In genomic region chr16:4350787-4351659, GRCh38 we compare ENCODE assay signal across 8 cellular contexts. TPM values are rescaled to one million over a fixed set of nuclear protein-coding genes. Genes with fewer than 3 reads are reported as not detected.
A peak's percentile ranks its signal among the peaks of the same experiment; 100 is the strongest.
DNase-seq lines count a peak whose midpoint lies in the region; ATAC-seq lines count a peak whose summit lies in the region.

Gene PAM16, minus strand, starts transcription at chr16:4351321. Its CDS starts 87 bp downstream, at chr16:4351234.

- peaks cover 22 to 55% (median 46%) of the 10 kb centered on the region in 11 experiments; a peak in 21 of 22 replicates for H4K20me1 ChIP-seq in BLaER1 treated with 17β-estradiol and CSF1 and Interleukin-3, amounts not matched to agents 10 nM and 100 nM

- intact Hi-C loops in activated CD4-positive, alpha-beta T cell treated with anti-CD3 and anti-CD28 coated beads, Interleukin-2, amount 10 ng/mL, durations not matched to agents 24 days and 14 days (cut with micrococcal nuclease): loop anchor here (1.0 to 10.0 kb wide), 5 partner anchors 44 to 124 kb away; partner anchors contain the start of genes CORO7, HMOX2 and NMRAL1

- peaks cover 7% of the 10 kb centered on the region for H3K36me3 Mint-ChIP-seq in activated CD4-positive, alpha-beta T cell treated with anti-CD3 and anti-CD28 coated beads, Interleukin-2, amount 10 ng/mL, durations not matched to agents 24 days and 14 days (ENCODE audit: low read depth)

- H3K27me3 ChIP-seq in BLaER1 treated with 17β-estradiol and CSF1 and Interleukin-3, amounts not matched to agents 10 nM and 100 nM: no peaks in the 10 kb centered on the region

- peak within 1 kb of the TSS; percentile 94 for H3K27ac Mint-ChIP-seq in activated CD4-positive, alpha-beta T cell treated with anti-CD3 and anti-CD28 coated beads, Interleukin-2, amount 10 ng/mL, durations not matched to agents 24 days and 14 days

- H3K4me1 ChIP-seq in BLaER1 treated with 17β-estradiol and CSF1 and Interleukin-3, amounts not matched to agents 10 nM and 100 nM: peaks cover 19 to 73% (median 49%) of the 10 kb centered on the region in 10 experiments

- no peaks in the 10 kb centered on the region for H3K27me3 Mint-ChIP-seq in activated CD4-positive, alpha-beta T cell treated with anti-CD3 and anti-CD28 coated beads, Interleukin-2, amount 10 ng/mL, durations not matched to agents 24 days and 14 days

- H3K4me3 ChIP-seq in BLaER1 treated with 17β-estradiol and CSF1 and Interleukin-3, amounts not matched to agents 10 nM and 100 nM: peak within 1 kb of the TSS; percentile 79 to 99 (median 93)

- H3K36me3 ChIP-seq in BLaER1 treated with 17β-estradiol and CSF1 and Interleukin-3, amounts not matched to agents 10 nM and 100 nM: peaks cover 24 to 65% (median 46%) of the 10 kb centered on the region in 11 experiments; a peak in 21 of 22 replicates

- peak within 1 kb of the TSS; percentile 77 to 98 (median 92) for H3K4me2 ChIP-seq in BLaER1 treated with 17β-estradiol and CSF1 and Interleukin-3, amounts not matched to agents 10 nM and 100 nM

- peak; percentile 90 for ATAC-seq in GM19351 (IDR thresholded peaks at IDR 0.05; ENCODE audit: unreplicated experiment)
- peak; percentile 84 for ATAC-seq in HG03520 (IDR thresholded peaks at IDR 0.05; ENCODE audit: unreplicated experiment)
- peak; percentile 81 for ATAC-seq in left lobe of liver

- H3K9me3 Mint-ChIP-seq in activated CD4-positive, alpha-beta T cell treated with anti-CD3 and anti-CD28 coated beads, Interleukin-2, amount 10 ng/mL, durations not matched to agents 24 days and 14 days: no peaks in the 10 kb centered on the region

- H3K9ac ChIP-seq in BLaER1 treated with 17β-estradiol and CSF1 and Interleukin-3, amounts not matched to agents 10 nM and 100 nM: peak within 1 kb of the TSS; percentile 86 to 99 (median 92)

- peaks cover 12% of the 10 kb centered on the region for H3K4me1 Mint-ChIP-seq in activated CD4-positive, alpha-beta T cell treated with anti-CD3 and anti-CD28 coated beads, Interleukin-2, amount 10 ng/mL, durations not matched to agents 24 days and 14 days

- peak within 1 kb of the TSS; percentile 76 to 98 (median 90) for H3K27ac ChIP-seq in BLaER1 treated with 17β-estradiol and CSF1 and Interleukin-3, amounts not matched to agents 10 nM and 100 nM

- peak within 1 kb of the TSS; percentile 96 for H3K4me3 Mint-ChIP-seq in activated CD4-positive, alpha-beta T cell treated with anti-CD3 and anti-CD28 coated beads, Interleukin-2, amount 10 ng/mL, durations not matched to agents 24 days and 14 days

- DNase-seq in NCI-H526 treated with DMSO at 0.1 percent for 48 hours (lab: John Stamatoyannopoulos, UW) (peak; percentile 73), dedifferentiated amniotic fluid mesenchymal stem cell (ENCODE audit: extremely low spot score) (peak; percentile 85), left lobe of liver (ENCODE audit: low spot score) (peak; percentile 98)
- DNase-seq in activated CD4-positive, alpha-beta T cell treated with anti-CD3 and anti-CD28 coated beads, Interleukin-2, amount 10 ng/mL, durations not matched to agents 24 days and 14 days: peak; percentile 100
- DNase-seq in stimulated activated CD4-positive, alpha-beta T cell treated with anti-CD3 and anti-CD28 coated beads, Interleukin-2, amount 100 ng/mL, for 4 hours (ENCODE audit: low read depth): peak; percentile 96

- H3K9me3 ChIP-seq in BLaER1 treated with 17β-estradiol and CSF1 and Interleukin-3, amounts not matched to agents 10 nM and 100 nM (replicated peaks in 1 of 11): no peaks in the 10 kb centered on the region

RNA-seq across cellular contexts. Expression of gene PAM16, which starts in this region (rescaled TPM):
- total RNA-seq in activated CD4-positive, alpha-beta T cell treated with anti-CD3 and anti-CD28 coated beads, Interleukin-2, amount 10 ng/mL, durations not matched to agents 24 days and 14 days: 93.5 and 104 TPM in 2 replicates
- total RNA-seq in left lobe of liver: 41.0 TPM

Comparison
In these comparisons a context has a peak if more than half of its experiments do, and no peak if none do; other contexts are left out.
1. Peak in every context shown above with its lines: DNase-seq, ATAC-seq, H3K4me3 ChIP-seq and H3K27ac ChIP-seq.